Comparison of ENCODE assay signal across 23 cellular contexts in the genomic region with DNA sequence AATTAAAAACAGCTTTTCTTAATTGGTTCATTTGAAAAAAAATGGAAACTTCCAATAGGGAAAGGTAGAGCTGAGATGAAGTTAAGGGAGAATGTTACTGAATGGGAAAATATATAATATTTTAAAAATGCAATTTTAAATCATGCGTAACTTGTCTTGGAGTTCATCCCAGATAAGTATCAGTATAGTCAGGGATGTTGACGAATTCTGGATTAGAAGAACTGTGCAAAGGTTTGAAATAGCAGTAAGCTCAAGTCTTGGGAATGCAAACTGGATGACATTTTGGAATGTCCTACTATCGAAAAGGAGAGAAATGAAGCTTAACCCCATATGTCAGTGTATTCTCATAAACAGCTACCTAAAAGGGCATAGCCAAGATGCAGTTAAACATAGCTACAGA. TPM values are rescaled to one million over a fixed set of nuclear protein-coding genes. Genes with fewer than 3 reads are reported as not detected.
"Had no signal": no experiment of that assay in that cellular context is flagged by ENCODE, and none has a peak within 500 bp of the region (broad histone marks: within the 10 kb centered on the region; RNA-seq: fewer than 3 reads in every experiment).

No MANE protein-coding gene starts in this region.

- H3K4me3 ChIP-seq: adrenal gland, coronary artery, tibial artery had no signal

- ATAC-seq: activated CD4-positive, CD25-positive, alpha-beta regulatory T cell treated with anti-CD3 and anti-CD28 coated beads, Interleukin-2, amount 50 U/mL, for 24 hours; activated CD8-positive, alpha-beta memory T cell treated with anti-CD3 and anti-CD28 coated beads, Interleukin-2, amount 10 ng/mL, durations not matched to agents 7 days and 5 days; activated CD8-positive, alpha-beta T cell treated with anti-CD3 and anti-CD28 coated beads for 36 hours; activated naive CD4-positive, alpha-beta T cell treated with anti-CD3 and anti-CD28 coated beads, Interleukin-2, amount 50 U/mL, for 72 hours; left ventricle myocardium superior; right cardiac atrium had no signal

- H3K9me3 ChIP-seq: adrenal gland, tibial artery had no signal

- H3K36me3 ChIP-seq: adrenal gland, tibial artery had no signal

- H3K9ac ChIP-seq: parathyroid adenoma had no signal

- H3K4me1 ChIP-seq: parathyroid adenoma had no signal

- H3K4me3 Mint-ChIP-seq: activated CD4-positive, alpha-beta T cell treated with anti-CD3 and anti-CD28 coated beads, Interleukin-2, amount 10 ng/mL, durations not matched to agents 24 days and 14 days; activated CD8-positive, alpha-beta memory T cell treated with anti-CD3 and anti-CD28 coated beads, Interleukin-2, amount 10 ng/mL, durations not matched to agents 7 days and 5 days; activated CD8-positive, alpha-beta T cell treated with anti-CD3 and anti-CD28 coated beads for 36 hours; activated T-helper 1 cell treated with anti-CD3 and anti-CD28 coated beads, Interleukin-12 subunit alpha, Interleukin-12 subunit beta, Interleukin-2, Interleukin-4 antibody, amounts not matched to agents 30 ng/mL and 10 ng/mL and 1 ng/mL, durations not matched to agents 14 hours and 24 hours and 36 hours; memory B cell; nephron; stimulated activated naive CD8-positive, alpha-beta T cell treated with anti-CD3 and anti-CD28 coated beads, Interleukin-15, Interleukin-2, amounts not matched to agents 100 ng/mL and 50 ng/mL, for 24 hours had no signal

- H3K9me3 Mint-ChIP-seq: activated CD4-positive, alpha-beta T cell treated with anti-CD3 and anti-CD28 coated beads, Interleukin-2, amount 10 ng/mL, durations not matched to agents 24 days and 14 days; activated CD8-positive, alpha-beta T cell treated with anti-CD3 and anti-CD28 coated beads for 36 hours; activated naive CD4-positive, alpha-beta T cell treated with anti-CD3 and anti-CD28 coated beads, Interleukin-2, amount 50 U/mL, for 72 hours; activated T-helper 1 cell treated with anti-CD3 and anti-CD28 coated beads, Interleukin-12 subunit alpha, Interleukin-12 subunit beta, Interleukin-2, Interleukin-4 antibody, amounts not matched to agents 30 ng/mL and 10 ng/mL and 1 ng/mL, durations not matched to agents 14 hours and 24 hours and 36 hours; memory B cell; nephron; stimulated activated naive CD8-positive, alpha-beta T cell treated with anti-CD3 and anti-CD28 coated beads, Interleukin-15, Interleukin-2, amounts not matched to agents 100 ng/mL and 50 ng/mL, for 24 hours had no signal

- DNase-seq: activated CD4-positive, alpha-beta T cell treated with anti-CD3 and anti-CD28 coated beads, Interleukin-2, amount 10 ng/mL, durations not matched to agents 24 days and 14 days; activated CD8-positive, alpha-beta memory T cell treated with anti-CD3 and anti-CD28 coated beads, Interleukin-2, amount 10 ng/mL, durations not matched to agents 7 days and 5 days; activated CD8-positive, alpha-beta T cell treated with anti-CD3 and anti-CD28 coated beads for 36 hours; activated T-cell treated with anti-CD3 and anti-CD28 coated beads for 4 hours; adrenal gland; cerebellar nuclear complex; foreskin melanocyte; hippocampal formation; left ventricle myocardium superior; right cardiac atrium; stimulated activated CD4-positive, alpha-beta T cell treated with anti-CD3 and anti-CD28 coated beads, Interleukin-12 subunit alpha, Interleukin-12 subunit beta, amount 100 ng/mL, for 4 hours; tibial artery had no signal

- H3K36me3 Mint-ChIP-seq: activated CD8-positive, alpha-beta memory T cell treated with anti-CD3 and anti-CD28 coated beads, Interleukin-2, amount 10 ng/mL, durations not matched to agents 7 days and 5 days; activated naive CD4-positive, alpha-beta T cell treated with anti-CD3 and anti-CD28 coated beads, Interleukin-2, amount 50 U/mL, for 72 hours; memory B cell had no signal

- H3K27me3 ChIP-seq: adrenal gland, tibial artery had no signal

- H3K27ac Mint-ChIP-seq: activated CD4-positive, alpha-beta T cell treated with anti-CD3 and anti-CD28 coated beads, Interleukin-2, amount 10 ng/mL, durations not matched to agents 24 days and 14 days; activated CD8-positive, alpha-beta memory T cell treated with anti-CD3 and anti-CD28 coated beads, Interleukin-2, amount 10 ng/mL, durations not matched to agents 7 days and 5 days; activated CD8-positive, alpha-beta T cell treated with anti-CD3 and anti-CD28 coated beads for 36 hours; activated naive CD4-positive, alpha-beta T cell treated with anti-CD3 and anti-CD28 coated beads, Interleukin-2, amount 50 U/mL, for 72 hours; activated T-helper 1 cell treated with anti-CD3 and anti-CD28 coated beads, Interleukin-12 subunit alpha, Interleukin-12 subunit beta, Interleukin-2, Interleukin-4 antibody, amounts not matched to agents 30 ng/mL and 10 ng/mL and 1 ng/mL, durations not matched to agents 14 hours and 24 hours and 36 hours; memory B cell; nephron; stimulated activated naive CD8-positive, alpha-beta T cell treated with anti-CD3 and anti-CD28 coated beads, Interleukin-15, Interleukin-2, amounts not matched to agents 100 ng/mL and 50 ng/mL, for 24 hours had no signal

- H3K27ac ChIP-seq: adrenal gland, coronary artery, epithelial cell of prostate, parathyroid adenoma, tibial artery, VCaP had no signal

RNA-seq across cellular contexts. Expression of gene ST6GALNAC3, which starts 4.0 kb away (rescaled TPM):
- total RNA-seq: activated T-helper 1 cell treated with anti-CD3 and anti-CD28 coated beads, Interleukin-12 subunit alpha, Interleukin-12 subunit beta, Interleukin-2, Interleukin-4 antibody, amounts not matched to agents 30 ng/mL and 10 ng/mL and 1 ng/mL, durations not matched to agents 14 hours and 24 hours and 36 hours; myocyte had no signal
